In the genomic region with DNA sequence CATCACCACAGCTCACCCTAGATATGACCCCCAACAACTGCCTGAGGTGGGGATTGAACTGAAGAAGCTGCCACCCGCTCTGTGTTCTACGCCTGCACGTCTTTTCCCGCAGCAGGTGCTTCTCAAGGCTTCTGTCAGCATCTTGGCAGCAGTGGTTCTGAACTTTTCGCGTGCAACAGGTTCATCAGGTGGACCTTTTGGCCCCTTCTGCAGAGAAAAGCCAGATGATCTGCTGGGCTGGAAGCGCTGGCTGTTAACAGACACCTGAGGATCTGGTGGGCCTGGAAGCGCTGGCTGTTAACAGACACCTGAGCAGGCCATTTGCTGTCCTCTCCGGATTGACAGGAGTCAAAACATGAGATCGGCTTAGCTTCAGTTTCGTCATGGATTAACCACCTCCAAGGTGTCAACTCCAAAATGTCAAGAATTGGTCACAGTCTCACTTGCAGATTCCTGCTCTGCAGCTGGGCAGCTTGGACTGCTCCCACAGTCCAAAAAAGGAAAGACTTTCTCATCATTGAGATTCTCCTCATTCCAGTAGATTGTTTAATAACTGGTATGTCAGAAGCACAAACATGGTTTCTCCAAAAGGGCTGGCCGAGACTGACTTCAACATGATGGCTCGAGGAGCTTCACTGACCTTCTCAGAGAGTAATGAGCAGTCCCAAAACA, we compare ENCODE assay signal across 15 cellular contexts.
"Had no signal": no experiment of that assay in that cellular context is flagged by ENCODE, and none has a peak within 500 bp of the region (broad histone marks: within the 10 kb centered on the region; RNA-seq: fewer than 3 reads in every experiment).

No MANE protein-coding gene starts in this region.

- H3K4me2 ChIP-seq: neural progenitor cell had no signal

- H3K27ac ChIP-seq: ascending aorta, neural progenitor cell, parathyroid adenoma, skin epidermis, tibial nerve had no signal

- DNase-seq: activated CD4-positive, alpha-beta T cell treated with anti-CD3 and anti-CD28 coated beads, Interleukin-2, amount 50 U/mL, for 4 hours; activated gamma-delta T cell; activated T-cell treated with anti-CD3 and anti-CD28 coated beads, Interleukin-2, amount 50 U/mL, for 1 hour; caudate nucleus; dermis blood vessel endothelial cell; mammary epithelial cell; retina had no signal

- H3K4me1 ChIP-seq: parathyroid adenoma had no signal

- H3K4me3 Mint-ChIP-seq: activated naive CD8-positive, alpha-beta T cell; neural progenitor cell; stimulated activated memory B cell treated with anti-CD40 and anti-IgM and Interleukin-4, amounts not matched to agents 10 μg/mL and 1 μg/mL and 100 μg/mL, for 72 hours had no signal

- H3K27me3 ChIP-seq: ascending aorta, neural progenitor cell, tibial nerve had no signal

- H3K4me3 ChIP-seq: ascending aorta, neural progenitor cell, skin epidermis, tibial nerve had no signal

- H2AFZ ChIP-seq: neural progenitor cell, parathyroid adenoma had no signal

- H3K9me3 ChIP-seq: ascending aorta had no signal

- ATAC-seq: activated CD4-positive, CD25-positive, alpha-beta regulatory T cell treated with anti-CD3 and anti-CD28 coated beads, Interleukin-2, amount 50 U/mL, for 24 hours; stimulated activated memory B cell treated with anti-CD40 and anti-IgM and Interleukin-4, amounts not matched to agents 10 μg/mL and 1 μg/mL and 100 μg/mL, for 72 hours had no signal

- H3K27me3 Mint-ChIP-seq: activated naive CD8-positive, alpha-beta T cell; stimulated activated memory B cell treated with anti-CD40 and anti-IgM and Interleukin-4, amounts not matched to agents 10 μg/mL and 1 μg/mL and 100 μg/mL, for 72 hours had no signal

- H3K9ac ChIP-seq: neural progenitor cell, parathyroid adenoma had no signal

- H3K27ac Mint-ChIP-seq: activated naive CD8-positive, alpha-beta T cell; neural progenitor cell; stimulated activated memory B cell treated with anti-CD40 and anti-IgM and Interleukin-4, amounts not matched to agents 10 μg/mL and 1 μg/mL and 100 μg/mL, for 72 hours had no signal
